Comparison of ENCODE assay signal across 8 cellular contexts in the genomic region with DNA sequence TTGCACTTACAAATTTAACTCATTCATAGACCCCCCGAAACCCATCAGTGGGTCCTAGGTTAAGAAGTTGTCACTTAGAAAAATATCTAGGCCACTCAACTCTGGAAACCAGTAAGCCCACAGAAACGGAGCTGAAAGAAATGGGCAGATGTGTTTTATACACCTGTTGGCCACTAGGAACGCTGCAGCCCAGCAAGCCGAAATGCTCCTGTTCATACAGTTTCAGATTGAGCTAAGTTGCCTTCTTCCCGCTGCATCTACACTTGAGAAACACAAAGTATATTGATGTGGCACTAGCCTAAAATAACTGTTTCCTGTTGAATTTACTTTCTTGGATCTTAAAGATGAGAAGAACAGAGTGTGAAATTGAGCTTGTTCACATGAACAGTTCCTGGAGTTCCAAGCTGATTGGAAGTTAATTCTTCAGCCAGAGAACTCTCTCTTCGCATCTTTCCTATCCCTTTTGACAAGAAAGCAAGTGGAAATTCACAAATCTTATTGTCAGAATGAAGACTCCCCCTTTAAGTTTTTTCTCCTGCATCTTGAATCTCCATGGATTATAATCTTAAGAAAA.
A peak's percentile ranks its signal among the peaks of the same experiment; 100 is the strongest.
DNase-seq lines count a peak whose midpoint lies in the region; ATAC-seq and TF ChIP-seq lines count a peak whose summit lies in the region.

No MANE protein-coding gene starts in this region.

- no peaks in the 10 kb centered on the region for H3K9me3 Mint-ChIP-seq in Calu3 (ENCODE audit: low read depth, unreplicated experiment)
- no peaks in the 10 kb centered on the region for H3K9me3 Mint-ChIP-seq in endothelial cell (ENCODE audit: unreplicated experiment)
- peaks cover 20% of the 10 kb centered on the region for H3K9me3 Mint-ChIP-seq in nephron progenitor cell
- no peaks in the 10 kb centered on the region for H3K9me3 Mint-ChIP-seq in activated T-helper 2 cell treated with anti-CD3 and anti-CD28 coated beads, Interferon-gamma antibody, Interleukin-2, Interleukin-4, amounts not matched to agents 10 μg/mL and 5 μg/mL and 100 μg/mL, durations not matched to agents 14 hours and 24 hours and 36 hours

- DNase-seq in Calu3 (peak; percentile 21), SK-N-DZ (ENCODE audit: low spot score) (peak; percentile 37), endothelial cell (ENCODE audit: low spot score) (peak; percentile 8), nephron progenitor cell (peak; percentile 34), NCI-H226 (no peak)
- DNase-seq in activated T-helper 2 cell treated with anti-CD3 and anti-CD28 coated beads, Interferon-gamma antibody, Interleukin-2, Interleukin-4, amounts not matched to agents 10 μg/mL and 5 μg/mL and 100 μg/mL, durations not matched to agents 14 hours and 24 hours and 36 hours (ENCODE audit: low spot score): no peak

- no TSS peak for BruUV-seq in Calu3 (replicated peaks; lab: Mats Ljungman, UMichigan)

- H3K4me3 Mint-ChIP-seq in Calu3 (ENCODE audit: low read depth, unreplicated experiment): no peak overlapping the region
- no peak overlapping the region for H3K4me3 Mint-ChIP-seq in endothelial cell (ENCODE audit: unreplicated experiment)
- no peak overlapping the region for H3K4me3 Mint-ChIP-seq in nephron progenitor cell
- no peak overlapping the region for H3K4me3 Mint-ChIP-seq in activated T-helper 2 cell treated with anti-CD3 and anti-CD28 coated beads, Interferon-gamma antibody, Interleukin-2, Interleukin-4, amounts not matched to agents 10 μg/mL and 5 μg/mL and 100 μg/mL, durations not matched to agents 14 hours and 24 hours and 36 hours (ENCODE audit: low read depth)

- H3K36me3 Mint-ChIP-seq in Calu3 (ENCODE audit: insufficient read depth, unreplicated experiment) (no peaks in the 10 kb centered on the region), endothelial cell (ENCODE audit: low read depth, unreplicated experiment) (no peaks in the 10 kb centered on the region), nephron progenitor cell (ENCODE audit: low read depth) (peaks cover 5% of the 10 kb centered on the region)
- no peaks in the 10 kb centered on the region for H3K36me3 Mint-ChIP-seq in activated T-helper 2 cell treated with anti-CD3 and anti-CD28 coated beads, Interferon-gamma antibody, Interleukin-2, Interleukin-4, amounts not matched to agents 10 μg/mL and 5 μg/mL and 100 μg/mL, durations not matched to agents 14 hours and 24 hours and 36 hours (ENCODE audit: low read depth)

- peak; percentile 61 for ATAC-seq in GM18870 (IDR thresholded peaks at IDR 0.05; ENCODE audit: unreplicated experiment)
- ATAC-seq in HG03354 (IDR thresholded peaks at IDR 0.05; ENCODE audit: poor library complexity, severe bottlenecking, unreplicated experiment): peak; percentile 89

- peak; percentile 78 for TF ChIP-seq CTCF in Calu3 (IDR thresholded peaks at IDR 0.05; ENCODE audit: unreplicated experiment)
- peak; percentile 67 for TF ChIP-seq CTCF in endothelial cell (IDR thresholded peaks at IDR 0.05; ENCODE audit: unreplicated experiment)
- peak; percentile 86 for TF ChIP-seq CTCF in nephron progenitor cell (IDR thresholded peaks at IDR 0.05)

- no peak overlapping the region for H3K27ac Mint-ChIP-seq in Calu3 (ENCODE audit: unreplicated experiment)
- H3K27ac Mint-ChIP-seq in endothelial cell (ENCODE audit: unreplicated experiment): no peak overlapping the region
- H3K27ac Mint-ChIP-seq in nephron progenitor cell: peak overlapping the region; percentile 11
- no peak overlapping the region for H3K27ac Mint-ChIP-seq in activated T-helper 2 cell treated with anti-CD3 and anti-CD28 coated beads, Interferon-gamma antibody, Interleukin-2, Interleukin-4, amounts not matched to agents 10 μg/mL and 5 μg/mL and 100 μg/mL, durations not matched to agents 14 hours and 24 hours and 36 hours

- no peaks in the 10 kb centered on the region for H3K27me3 Mint-ChIP-seq in Calu3 (ENCODE audit: unreplicated experiment)
- H3K27me3 Mint-ChIP-seq in endothelial cell (ENCODE audit: unreplicated experiment): peaks cover 3% of the 10 kb centered on the region
- H3K27me3 Mint-ChIP-seq in nephron progenitor cell (ENCODE audit: low read depth, poor library complexity): peaks cover 3% of the 10 kb centered on the region
- H3K27me3 Mint-ChIP-seq in activated T-helper 2 cell treated with anti-CD3 and anti-CD28 coated beads, Interferon-gamma antibody, Interleukin-2, Interleukin-4, amounts not matched to agents 10 μg/mL and 5 μg/mL and 100 μg/mL, durations not matched to agents 14 hours and 24 hours and 36 hours (ENCODE audit: low read depth): peaks cover 3% of the 10 kb centered on the region

- CTCF ChIA-PET in Calu3 (lab: Charles Lee): interaction anchor here (1.0 to 1.4 kb wide), 10 partner anchors 9 to 341 kb away, joined by 3 to 13 read pairs (median 4); partner anchors contain the start of gene ENOX2

- intact Hi-C loops in Calu3 (cut with micrococcal nuclease; ENCODE audit: unreplicated experiment): loop anchor here (5.0 to 10.0 kb wide), 2 partner anchors 39 to 329 kb away; partner anchors contain the start of gene ENOX2
- intact Hi-C loops in activated T-helper 2 cell treated with anti-CD3 and anti-CD28 coated beads, Interferon-gamma antibody, Interleukin-2, Interleukin-4, amounts not matched to agents 10 μg/mL and 5 μg/mL and 100 μg/mL, durations not matched to agents 14 hours and 24 hours and 36 hours (cut with micrococcal nuclease): loop anchor here (5.0 kb wide), 1 partner anchor 341 kb away; no protein-coding TSS in a partner anchor

- H3K4me1 Mint-ChIP-seq in Calu3 (ENCODE audit: low read depth, unreplicated experiment): no peaks in the 10 kb centered on the region
- H3K4me1 Mint-ChIP-seq in endothelial cell (ENCODE audit: unreplicated experiment): no peaks in the 10 kb centered on the region
- H3K4me1 Mint-ChIP-seq in nephron progenitor cell: peaks cover 17% of the 10 kb centered on the region
- peaks cover 2% of the 10 kb centered on the region for H3K4me1 Mint-ChIP-seq in activated T-helper 2 cell treated with anti-CD3 and anti-CD28 coated beads, Interferon-gamma antibody, Interleukin-2, Interleukin-4, amounts not matched to agents 10 μg/mL and 5 μg/mL and 100 μg/mL, durations not matched to agents 14 hours and 24 hours and 36 hours (ENCODE audit: low read depth)

Comparison
In these comparisons a context has a peak if more than half of its experiments do, and no peak if none do; other contexts are left out.
1. DNase-seq: peak in Calu3 (single experiment), SK-N-DZ (single experiment), endothelial cell (single experiment) and nephron progenitor cell (single experiment); none in NCI-H226 (single experiment) and activated T-helper 2 cell treated with anti-CD3 and anti-CD28 coated beads, Interferon-gamma antibody, Interleukin-2, Interleukin-4, amounts not matched to agents 10 μg/mL and 5 μg/mL and 100 μg/mL, durations not matched to agents 14 hours and 24 hours and 36 hours (single experiment).
2. Peak in every context shown above with its lines, with median percentiles within 50 percentile points of each other: CTCF ChIP-seq.